24 cellular contexts compared by ENCODE assay signal in genomic region chrX:18874560-18875255, GRCh38.
"Had no signal": no experiment of that assay in that cellular context is flagged by ENCODE, and none has a peak within 500 bp of the region (broad histone marks: within the 10 kb centered on the region; RNA-seq: fewer than 3 reads in every experiment).

No MANE protein-coding gene starts in this region.

- H3K9me3 ChIP-seq: esophagus squamous epithelium, heart right ventricle, mucosa of descending colon, psoas muscle, right lobe of liver, stomach, thyroid gland, vagina had no signal

- H3K27ac ChIP-seq: esophagus squamous epithelium, psoas muscle, right lobe of liver, stomach, thyroid gland, vagina had no signal

- H3K36me3 ChIP-seq: esophagus squamous epithelium, heart right ventricle, right lobe of liver, stomach, thyroid gland, vagina had no signal

- H3K4me1 ChIP-seq: psoas muscle, right lobe of liver, thyroid gland had no signal

- H3K4me3 ChIP-seq: esophagus squamous epithelium, heart right ventricle, lung, mucosa of descending colon, psoas muscle, right lobe of liver, smooth muscle cell, stomach, thyroid gland, vagina had no signal

- ATAC-seq: effector memory CD8-positive, alpha-beta T cell; heart right ventricle; mucosa of descending colon; natural killer cell treated with Interleukin-12 subunit alpha and Interleukin-12 subunit beta and Interleukin-15 and Interleukin-18, amount 100 ng/mL, for 72 hours; psoas muscle; right lobe of liver; stimulated activated effector memory CD8-positive, alpha-beta T cell treated with anti-CD3 and anti-CD28 coated beads, Interleukin-12 subunit alpha, Interleukin-12 subunit beta, amount 100 ng/mL, for 72 hours had no signal

- DNase-seq: cortex of kidney; effector memory CD8-positive, alpha-beta T cell; erythroblast; esophagus squamous epithelium; foreskin melanocyte; glutamatergic neuron; heart right ventricle; hypothalamus; mucosa of descending colon; naive B cell; nucleus accumbens; psoas muscle; right lobe of liver; stimulated activated CD4-positive, alpha-beta T cell treated with anti-CD3 and anti-CD28 coated beads, Interleukin-2, amount 100 ng/mL, for 24 hours; stimulated activated CD4-positive, alpha-beta T cell treated with anti-CD3 and anti-CD28 coated beads, Interleukin-4, amount 100 ng/mL, for 24 hours; stimulated activated naive CD4-positive, alpha-beta T cell treated with Interleukin-2 at 50 U/mL for 16 hours; stomach; thyroid gland; trophoblast cell had no signal

- H3K27me3 ChIP-seq: esophagus squamous epithelium, heart right ventricle, right lobe of liver, thyroid gland, vagina had no signal

- H3K4me2 ChIP-seq: smooth muscle cell had no signal
